18 cellular contexts compared by ENCODE assay signal in the genomic region with DNA sequence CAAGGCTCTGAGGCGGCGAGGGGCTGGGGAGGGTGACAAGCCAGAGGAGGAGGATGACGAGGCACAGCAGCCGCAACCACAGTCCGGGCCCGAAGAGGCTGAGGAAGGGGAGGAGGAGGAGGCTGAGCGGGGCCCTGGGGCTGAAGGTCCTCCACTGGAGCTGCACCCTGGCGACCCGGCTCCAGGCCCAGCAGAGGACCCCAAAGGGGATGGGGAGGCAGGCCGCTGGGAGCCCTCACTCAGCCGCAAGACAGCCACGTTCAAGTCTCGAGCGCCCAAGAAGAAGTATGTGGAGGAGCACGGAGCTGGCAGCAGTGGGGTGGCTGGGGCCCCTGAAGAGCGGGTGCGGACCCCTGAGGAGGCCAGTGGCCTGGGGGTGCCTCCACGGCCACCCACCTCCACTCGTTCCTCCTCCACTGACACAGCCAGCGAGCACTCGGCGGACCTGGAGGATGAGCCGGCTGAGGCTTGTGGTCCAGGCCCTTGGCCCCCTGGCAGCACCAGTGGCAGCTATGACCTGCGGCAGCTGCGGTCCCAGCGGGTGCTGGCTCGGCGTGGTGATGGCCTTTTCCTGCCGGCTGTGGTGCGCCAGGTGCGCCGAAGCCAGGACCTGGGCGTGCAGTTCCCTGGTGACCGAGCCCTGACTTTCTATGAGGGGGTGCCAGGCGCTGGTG. TPM values are rescaled to one million over a fixed set of nuclear protein-coding genes. Genes with fewer than 3 reads are reported as not detected.
A peak's percentile ranks its signal among the peaks of the same experiment; 100 is the strongest.
DNase-seq lines count a peak whose midpoint lies in the region; ATAC-seq, FAIRE-seq and TF ChIP-seq lines count a peak whose summit lies in the region.
"Had no signal": no experiment of that assay in that cellular context is flagged by ENCODE, and none has a peak within 500 bp of the region (broad histone marks: within the 10 kb centered on the region; RNA-seq: fewer than 3 reads in every experiment).

No MANE protein-coding gene starts in this region.

- no peaks in the 10 kb centered on the region for H3K9me3 Mint-ChIP-seq in activated CD4-positive, alpha-beta T cell treated with anti-CD3 and anti-CD28 coated beads, Interleukin-2, amount 10 ng/mL, durations not matched to agents 24 days and 14 days
- H3K9me3 Mint-ChIP-seq: brain, WTC11 had no signal

- WGBS in esophagus muscularis mucosa, result 82% methylated on average over 17 of the region's 35 CpGs

- H3K9me3 ChIP-seq in esophagus muscularis mucosa (no peaks in the 10 kb centered on the region), gastrocnemius medialis (no peaks in the 10 kb centered on the region)
- H3K9me3 ChIP-seq: mucosa of descending colon had no signal

- no peaks in the 10 kb centered on the region for H3K27me3 Mint-ChIP-seq in activated CD4-positive, alpha-beta T cell treated with anti-CD3 and anti-CD28 coated beads, Interleukin-2, amount 10 ng/mL, durations not matched to agents 24 days and 14 days

- H3K36me3 Mint-ChIP-seq in activated CD4-positive, alpha-beta T cell treated with anti-CD3 and anti-CD28 coated beads, Interleukin-2, amount 10 ng/mL, durations not matched to agents 24 days and 14 days (ENCODE audit: low read depth), result peaks cover 31% of the 10 kb centered on the region

- peaks cover 50% of the 10 kb centered on the region for H3K4me1 Mint-ChIP-seq in activated CD4-positive, alpha-beta T cell treated with anti-CD3 and anti-CD28 coated beads, Interleukin-2, amount 10 ng/mL, durations not matched to agents 24 days and 14 days

- H3K4me3 Mint-ChIP-seq in activated CD4-positive, alpha-beta T cell treated with anti-CD3 and anti-CD28 coated beads, Interleukin-2, amount 10 ng/mL, durations not matched to agents 24 days and 14 days, result no peak overlapping the region
- H3K4me3 Mint-ChIP-seq: WTC11 had no signal

- H3K27ac ChIP-seq in esophagus muscularis mucosa (replicated peaks in 1 of 4) (peak overlapping the region in 3 of 4 donors; percentile 94 to 96 (median 95)), gastrocnemius medialis (peak overlapping the region; percentile 93 to 96 (median 96))

- H3K27me3 ChIP-seq in esophagus muscularis mucosa (no peaks in the 10 kb centered on the region), gastrocnemius medialis (no peaks in the 10 kb centered on the region)
- H3K27me3 ChIP-seq: foreskin keratinocyte had no signal

- H3K4me3 ChIP-seq in esophagus muscularis mucosa, result no peak overlapping the region
- no peak overlapping the region for H3K4me3 ChIP-seq in gastrocnemius medialis
- H3K4me3 ChIP-seq: mucosa of descending colon had no signal

- peaks cover 43 to 77% (median 72%) of the 10 kb centered on the region in 4 donors for H3K4me1 ChIP-seq in esophagus muscularis mucosa
- H3K4me1 ChIP-seq in gastrocnemius medialis, result peaks cover 46 to 55% of the 10 kb centered on the region in 2 donors

- intact Hi-C loops in activated CD4-positive, alpha-beta T cell treated with anti-CD3 and anti-CD28 coated beads, Interleukin-2, amount 10 ng/mL, durations not matched to agents 24 days and 14 days (cut with micrococcal nuclease), result no loop called here
- intact Hi-C loops in esophagus muscularis mucosa (cut with DNase I), result no loop called here
- intact Hi-C loops in gastrocnemius medialis (cut with DNase I; ENCODE audit: low total_unique reads), result no loop called here

- H3K36me3 ChIP-seq in esophagus muscularis mucosa (peaks cover 21 to 54% (median 38%) of the 10 kb centered on the region in 4 donors), gastrocnemius medialis (peaks cover 0 to 33% of the 10 kb centered on the region in 2 donors)

- in situ Hi-C loops in gastrocnemius medialis (cut with MboI; ENCODE audit: low sequenced_read_pairs in 4 of 4), result no loop called here

- FAIRE-seq in GM12891 (lab: Jason Lieb, UNC), result no peak
- FAIRE-seq: H54 had no signal

- no peak for TF ChIP-seq EP300 in esophagus muscularis mucosa (IDR thresholded peaks at IDR 0.05)

- no peak for TF ChIP-seq CTCF in esophagus muscularis mucosa (IDR thresholded peaks at IDR 0.05)
- no peak for TF ChIP-seq CTCF in gastrocnemius medialis (IDR thresholded peaks at IDR 0.05 in 4 of 5, conservative IDR thresholded peaks at IDR 0.05 in 1 of 5)
- no peak for TF ChIP-seq CTCF in GM20000 (IDR thresholded peaks at IDR 0.05; ENCODE audit: extremely low read depth, missing control alignments)

- no peak for ATAC-seq in gastrocnemius medialis
- ATAC-seq in HG03457 (IDR thresholded peaks at IDR 0.05; ENCODE audit: unreplicated experiment), result no peak
- ATAC-seq in GM18498 (IDR thresholded peaks at IDR 0.05; ENCODE audit: unreplicated experiment), result no peak
- ATAC-seq: foreskin keratinocyte, mucosa of descending colon, PC-3, WTC11 had no signal

- peak overlapping the region; percentile 99 for H3K27ac Mint-ChIP-seq in activated CD4-positive, alpha-beta T cell treated with anti-CD3 and anti-CD28 coated beads, Interleukin-2, amount 10 ng/mL, durations not matched to agents 24 days and 14 days

- no peak for DNase-seq in activated CD4-positive, alpha-beta T cell treated with anti-CD3 and anti-CD28 coated beads, Interleukin-2, amount 10 ng/mL, durations not matched to agents 24 days and 14 days
- DNase-seq in activated CD4-positive, alpha-beta T cell treated with anti-CD3 and anti-CD28 coated beads, Interleukin-2, amount 50 U/mL, for 48 hours, result no peak
- DNase-seq in GM12891 (ENCODE audit: insufficient read length, low spot score), result no peak
- DNase-seq in esophagus muscularis mucosa (ENCODE audit: extremely low spot score), result no peak
- peak in 1 of 2 donors; percentile 13 for DNase-seq in gastrocnemius medialis
- DNase-seq in GM20000 (ENCODE audit: low spot score), result no peak
- DNase-seq: effector CD8-positive, alpha-beta T cell; foreskin keratinocyte; NCI-H446; PC-3; stimulated activated CD4-positive, alpha-beta T cell treated with anti-CD3 and anti-CD28 coated beads, Interleukin-4, amount 100 ng/mL, for 1 hour; SW 1271 had no signal

- TF ChIP-seq POLR2A in GM12891 (IDR thresholded peaks at IDR 0.05; ENCODE audit: low read depth, low read length) (no peak), esophagus muscularis mucosa (IDR thresholded peaks at IDR 0.05; ENCODE audit: low read depth) (no peak), gastrocnemius medialis (IDR thresholded peaks at IDR 0.05) (no peak)

TF ChIP-seq in GM12891, 5 proteins besides CTCF, POLR2A, EP300 and RAD21:
- no peak for TF ChIP-seq PAX5 (IDR thresholded peaks at IDR 0.05; ENCODE audit: insufficient read depth, low read length, severe bottlenecking)
- TF ChIP-seq POLR2AphosphoS5 (IDR thresholded peaks at IDR 0.05; ENCODE audit: low read depth, low read length), result 0 out of 2 replicates have a peak, but pooled peaks have one; percentile 28
- TF ChIP-seq SPI1 (IDR thresholded peaks at IDR 0.05; ENCODE audit: low read depth, low read length), result no peak
- TF ChIP-seq TAF1 (IDR thresholded peaks at IDR 0.05; ENCODE audit: low read depth, low read length), result no peak
- no peak for TF ChIP-seq POU2F2 (IDR thresholded peaks at IDR 0.05; ENCODE audit: low read depth, low read length)
TF ChIP-seq in GM12891: peak in this region for 1.

RNA-seq across cellular contexts. Expression of gene CIC, which starts 2.9 kb away (rescaled TPM):
- total RNA-seq in activated CD4-positive, alpha-beta T cell treated with anti-CD3 and anti-CD28 coated beads, Interleukin-2, amount 10 ng/mL, durations not matched to agents 24 days and 14 days, result 61.2 and 65.6 TPM in 2 replicates
- polyA plus RNA-seq in GM12891 (2012; ENCODE audit: low read depth, missing spikeins), result 18.5 TPM
- total RNA-seq in esophagus muscularis mucosa (10 to 100 TPM; 37.8 to 74.2 (median 56.3) TPM), gastrocnemius medialis (10 to 100 TPM; 15.2 to 52.2 (median 41.5) TPM)

RNA-seq across cellular contexts. Expression of gene ERF, which starts 17.1 kb away (rescaled TPM):
- total RNA-seq in activated CD4-positive, alpha-beta T cell treated with anti-CD3 and anti-CD28 coated beads, Interleukin-2, amount 10 ng/mL, durations not matched to agents 24 days and 14 days, result 71.6 and 82.3 TPM in 2 replicates
- 18.2 TPM for polyA plus RNA-seq in GM12891 (2012; ENCODE audit: low read depth, missing spikeins)
- total RNA-seq in esophagus muscularis mucosa (10 to 100 TPM; 16.6 to 38.8 (median 35.5) TPM), gastrocnemius medialis (10 to 100 TPM; 14.0 to 26.7 (median 14.8) TPM)

RNA-seq across cellular contexts. Expression of gene GSK3A, which starts 29.6 kb away (rescaled TPM):
- 50.7 and 52.6 TPM in 2 replicates for total RNA-seq in activated CD4-positive, alpha-beta T cell treated with anti-CD3 and anti-CD28 coated beads, Interleukin-2, amount 10 ng/mL, durations not matched to agents 24 days and 14 days
- polyA plus RNA-seq in GM12891 (2012; ENCODE audit: low read depth, missing spikeins), result 27.4 TPM
- 10 to 100 TPM; 33.8 to 46.1 (median 41.8) TPM for total RNA-seq in esophagus muscularis mucosa
- total RNA-seq in gastrocnemius medialis, result 10 to 100 TPM; 24.2 to 48.0 (median 40.1) TPM

RNA-seq across cellular contexts. Expression of gene PRR19, which starts 29.9 kb away (rescaled TPM):
- total RNA-seq in activated CD4-positive, alpha-beta T cell treated with anti-CD3 and anti-CD28 coated beads, Interleukin-2, amount 10 ng/mL, durations not matched to agents 24 days and 14 days, result 1.3 and 1.6 TPM in 2 replicates
- 0.40 TPM for polyA plus RNA-seq in GM12891 (2012; ENCODE audit: low read depth, missing spikeins)
- under 1 TPM in 2 of 4 donors, not detected in 2; 0.17 to 0.50 TPM for total RNA-seq in esophagus muscularis mucosa
- total RNA-seq in gastrocnemius medialis, result not detected
- total RNA-seq: PC-3 had no signal

RNA-seq across cellular contexts. Expression of gene PAFAH1B3, which starts 30.4 kb away (rescaled TPM):
- total RNA-seq in activated CD4-positive, alpha-beta T cell treated with anti-CD3 and anti-CD28 coated beads, Interleukin-2, amount 10 ng/mL, durations not matched to agents 24 days and 14 days, result 49.1 and 50.4 TPM in 2 replicates
- polyA plus RNA-seq in GM12891 (2012; ENCODE audit: low read depth, missing spikeins), result 25.0 TPM
- total RNA-seq in esophagus muscularis mucosa (1 to 10 TPM in 3 of 4 donors, under 1 TPM in 1; 0.83 to 8.6 (median 7.2) TPM), gastrocnemius medialis (10 to 100 TPM in 1 of 4 donors, 1 to 10 TPM in 3; 1.7 to 30.7 (median 5.1) TPM)
- total RNA-seq: PC-3 had no signal
